19 cellular contexts compared by ENCODE assay signal in genomic region chr2:98477036-98477435, GRCh38. TPM values are rescaled to one million over a fixed set of nuclear protein-coding genes. Genes with fewer than 3 reads are reported as not detected.
DNase-seq lines count a peak whose midpoint lies in the region; ATAC-seq and TF ChIP-seq lines count a peak whose summit lies in the region.
"Had no signal": no experiment of that assay in that cellular context is flagged by ENCODE, and none has a peak within 500 bp of the region (broad histone marks: within the 10 kb centered on the region; RNA-seq: fewer than 3 reads in every experiment).

No MANE protein-coding gene starts in this region.

- no peaks in the 10 kb centered on the region for H3K9me2 ChIP-seq in MM.1S (replicated peaks; ENCODE audit: insufficient read depth, low read length)

- no peak for TF ChIP-seq EP300 in sigmoid colon (IDR thresholded peaks at IDR 0.05)

- no peaks in the 10 kb centered on the region for H4K20me1 ChIP-seq in MM.1S (ENCODE audit: insufficient read depth, low read length)

- H3K27ac Mint-ChIP-seq in activated CD8-positive, alpha-beta memory T cell treated with anti-CD3 and anti-CD28 coated beads, Interleukin-2, amount 10 ng/mL, durations not matched to agents 7 days and 5 days = peak overlapping the region; percentile 94
- H3K27ac Mint-ChIP-seq in central memory CD8-positive, alpha-beta T cell (ENCODE audit: low read depth) = no peak overlapping the region

- no peak for DNase-seq in activated CD8-positive, alpha-beta memory T cell treated with anti-CD3 and anti-CD28 coated beads, Interleukin-2, amount 10 ng/mL, durations not matched to agents 7 days and 5 days
- no peak for DNase-seq in activated CD8-positive, alpha-beta memory T cell treated with anti-CD3 and anti-CD28 coated beads for 24 hours
- DNase-seq in MM.1S = no peak
- no peak for DNase-seq in central memory CD8-positive, alpha-beta T cell (ENCODE audit: low spot score in 2 of 2)
- peak; percentile 56 for DNase-seq in sigmoid colon
- no peak for DNase-seq in H4 (ENCODE audit: low spot score)
- no peak for DNase-seq in middle frontal gyrus (ENCODE audit: extremely low spot score, low spot score)
- DNase-seq in CD1c-positive myeloid dendritic cell (ENCODE audit: extremely low spot score) = no peak
- DNase-seq: activated CD4-positive, alpha-beta T cell treated with anti-CD3 and anti-CD28 coated beads, Interleukin-2, amount 50 U/mL, for 48 hours; aorta; cerebellar nuclear complex; DMS79; Kasumi-1; midbrain; NCI-H1105; NCI-H2081 treated with DMSO at 0.1 percent for 48 hours; stimulated activated CD4-positive, alpha-beta T cell treated with anti-CD3 and anti-CD28 coated beads, Interleukin-4, amount 100 ng/mL, for 4 hours had no signal

- no peak overlapping the region for H2AFZ ChIP-seq in MM.1S (ENCODE audit: low read length)

- H3K4me1 Mint-ChIP-seq in activated CD8-positive, alpha-beta memory T cell treated with anti-CD3 and anti-CD28 coated beads, Interleukin-2, amount 10 ng/mL, durations not matched to agents 7 days and 5 days = peaks cover 100% of the 10 kb centered on the region
- H3K4me1 Mint-ChIP-seq in central memory CD8-positive, alpha-beta T cell = peaks cover 100% of the 10 kb centered on the region

- H3K4me2 ChIP-seq in MM.1S (ENCODE audit: low read depth, low read length) = peak overlapping the region; percentile 71; the same call in 1 of the 2 replicates

- H3K9me3 Mint-ChIP-seq in activated CD8-positive, alpha-beta memory T cell treated with anti-CD3 and anti-CD28 coated beads, Interleukin-2, amount 10 ng/mL, durations not matched to agents 7 days and 5 days (ENCODE audit: low read depth) = no peaks in the 10 kb centered on the region
- no peaks in the 10 kb centered on the region for H3K9me3 Mint-ChIP-seq in central memory CD8-positive, alpha-beta T cell

- 90 to 95% methylated on average over 10 of the region's 10 CpGs for WGBS in sigmoid colon, 2 donors

- no peak for TF ChIP-seq POLR2A in sigmoid colon (IDR thresholded peaks at IDR 0.05)

- H3K36me3 ChIP-seq in MM.1S (replicated peaks; ENCODE audit: insufficient read depth, low read length) = 0 out of 2 replicates have a peak, but pooled peaks cover 2% of the 10 kb centered on the region
- no peaks in the 10 kb centered on the region for H3K36me3 ChIP-seq in sigmoid colon
- H3K36me3 ChIP-seq: vagina had no signal

- no peaks in the 10 kb centered on the region for H3K27me3 ChIP-seq in MM.1S (replicated peaks; ENCODE audit: insufficient read depth, low read length)
- no peaks in the 10 kb centered on the region for H3K27me3 ChIP-seq in sigmoid colon
- H3K27me3 ChIP-seq: vagina had no signal

- no peak overlapping the region for H3K4me3 ChIP-seq in MM.1S (ENCODE audit: low read length)
- no peak overlapping the region for H3K4me3 ChIP-seq in sigmoid colon
- H3K4me3 ChIP-seq: vagina had no signal

- intact Hi-C loops in sigmoid colon (cut with DNase I) = no loop called here

- no peaks in the 10 kb centered on the region for H3K9me3 ChIP-seq in MM.1S (replicated peaks; ENCODE audit: insufficient read depth, low read length)
- H3K9me3 ChIP-seq in sigmoid colon = no peaks in the 10 kb centered on the region
- H3K9me3 ChIP-seq: vagina had no signal

- peaks cover 78% of the 10 kb centered on the region for H3F3A ChIP-seq in MM.1S (ENCODE audit: insufficient read depth, low read length)

- CTCF ChIA-PET in activated CD8-positive, alpha-beta memory T cell treated with anti-CD3 and anti-CD28 coated beads, Interleukin-2, amount 10 ng/mL, durations not matched to agents 7 days and 5 days (lab: Charles Lee) = interaction anchor here (1.5 kb wide), 1 partner anchor 361 kb away, joined by 3 read pairs; no protein-coding TSS in a partner anchor

- ATAC-seq in activated CD8-positive, alpha-beta memory T cell treated with anti-CD3 and anti-CD28 coated beads, Interleukin-2, amount 10 ng/mL, durations not matched to agents 7 days and 5 days = no peak
- ATAC-seq in central memory CD8-positive, alpha-beta T cell (replicated peaks; ENCODE audit: extremely low read depth, poor library complexity, severe bottlenecking) = no peak

- H3K27ac ChIP-seq in MM.1S (ENCODE audit: low read length) (peak overlapping the region; percentile 98), sigmoid colon (no peak overlapping the region)
- H3K27ac ChIP-seq: C4-2B, vagina had no signal

- H3K27me3 Mint-ChIP-seq in activated CD8-positive, alpha-beta memory T cell treated with anti-CD3 and anti-CD28 coated beads, Interleukin-2, amount 10 ng/mL, durations not matched to agents 7 days and 5 days = no peaks in the 10 kb centered on the region
- no peaks in the 10 kb centered on the region for H3K27me3 Mint-ChIP-seq in central memory CD8-positive, alpha-beta T cell

- peaks cover 15% of the 10 kb centered on the region for H3K36me3 Mint-ChIP-seq in activated CD8-positive, alpha-beta memory T cell treated with anti-CD3 and anti-CD28 coated beads, Interleukin-2, amount 10 ng/mL, durations not matched to agents 7 days and 5 days
- peaks cover 4% of the 10 kb centered on the region for H3K36me3 Mint-ChIP-seq in central memory CD8-positive, alpha-beta T cell (ENCODE audit: insufficient read depth)

- TF ChIP-seq CTCF in MM.1S (IDR thresholded peaks at IDR 0.05; ENCODE audit: low read length) (no peak), sigmoid colon (IDR thresholded peaks at IDR 0.05) (no peak)

- H3K4me3 Mint-ChIP-seq in activated CD8-positive, alpha-beta memory T cell treated with anti-CD3 and anti-CD28 coated beads, Interleukin-2, amount 10 ng/mL, durations not matched to agents 7 days and 5 days = no peak overlapping the region
- peak overlapping the region; percentile 59 for H3K4me3 Mint-ChIP-seq in central memory CD8-positive, alpha-beta T cell

- peaks cover 100% of the 10 kb centered on the region for H3K79me2 ChIP-seq in MM.1S (ENCODE audit: low read length)

- H3K4me1 ChIP-seq in MM.1S (ENCODE audit: low read length) (peaks cover 100% of the 10 kb centered on the region), sigmoid colon (peaks cover 0 to 97% (median 78%) of the 10 kb centered on the region in 4 donors)

- no peak overlapping the region for H3K9ac ChIP-seq in MM.1S (ENCODE audit: low read length)

RNA-seq across cellular contexts. Expression of gene INPP4A, which starts 32.4 kb away (rescaled TPM):
- 100 to 1,000 TPM; 144 to 229 TPM for total RNA-seq in activated CD8-positive, alpha-beta memory T cell treated with anti-CD3 and anti-CD28 coated beads, Interleukin-2, amount 10 ng/mL, durations not matched to agents 7 days and 5 days
- total RNA-seq in sigmoid colon = 10 to 100 TPM; 30.4 to 49.9 (median 39.9) TPM
- polyA plus RNA-seq in sigmoid colon = 10 to 100 TPM in 1 of 3 donors, 1 to 10 TPM in 2; 1.8 to 12.2 (median 2.3) TPM
- 11.0 and 11.2 TPM in 2 replicates for total RNA-seq in H4 (2014; rRNA removed; shearing (Covaris generic))
